In the genomic region with DNA sequence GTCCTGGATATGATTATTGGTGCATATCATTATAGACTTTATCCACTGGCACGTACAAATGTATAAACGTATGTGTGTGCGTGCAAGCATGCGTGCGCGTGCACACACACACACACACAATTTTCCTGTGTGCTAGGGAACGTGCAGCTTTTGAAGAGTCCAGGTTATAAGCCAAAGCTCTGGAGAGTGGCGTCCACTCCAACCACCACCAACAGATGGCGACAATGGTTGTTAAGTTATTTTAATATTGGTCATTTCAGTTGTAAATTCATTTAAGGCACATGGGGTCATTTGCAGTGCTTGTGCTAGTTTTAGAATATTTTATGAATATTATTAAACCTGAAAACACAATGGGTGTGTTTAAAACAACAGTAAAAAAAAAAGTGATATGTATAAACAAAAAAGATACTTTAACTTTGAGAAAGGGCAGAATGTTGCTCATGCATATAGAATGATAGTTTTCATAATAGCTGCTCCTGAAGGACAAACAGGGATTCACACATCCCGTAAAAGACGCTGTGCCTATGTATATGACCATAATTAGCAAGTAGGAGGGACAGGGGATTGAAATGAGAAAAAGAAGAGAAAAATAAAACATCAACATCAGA, we compare ENCODE assay signal across 7 cellular contexts.
DNase-seq lines count a peak whose midpoint lies in the region; ATAC-seq, FAIRE-seq and TF ChIP-seq lines count a peak whose summit lies in the region.

No MANE protein-coding gene starts in this region.

- H3K27ac ChIP-seq in SJCRH30 (no peak overlapping the region), astrocyte (ENCODE audit: low read depth, low read length) (no peak overlapping the region)

- peaks cover 98% of the 10 kb centered on the region for H3K79me2 ChIP-seq in astrocyte (ENCODE audit: insufficient read depth, low read length)

- no peak overlapping the region for H3K4me3 Mint-ChIP-seq in astrocyte (ENCODE audit: unreplicated experiment)

- H2AFZ ChIP-seq in astrocyte (ENCODE audit: low read depth, low read length): no peak overlapping the region

- no peak overlapping the region for H3K4me2 ChIP-seq in astrocyte (ENCODE audit: low read length)

- H3K27me3 ChIP-seq in SJCRH30 (no peaks in the 10 kb centered on the region), astrocyte (ENCODE audit: insufficient read depth, low read length) (no peaks in the 10 kb centered on the region)

- no peaks in the 10 kb centered on the region for H3K36me3 ChIP-seq in SJCRH30
- no peaks in the 10 kb centered on the region for H3K36me3 ChIP-seq in astrocyte (ENCODE audit: insufficient read depth, low read length)

- H4K20me1 ChIP-seq in astrocyte (ENCODE audit: insufficient read depth, low read length): peaks cover 87% of the 10 kb centered on the region

- no peaks in the 10 kb centered on the region for H3K27me3 Mint-ChIP-seq in astrocyte (ENCODE audit: low read depth, unreplicated experiment)

- H3K4me3 ChIP-seq in SJCRH30 (no peak overlapping the region), astrocyte (ENCODE audit: insufficient read depth, low read depth, low read length) (no peak overlapping the region)

- TF ChIP-seq CTCF in GM10266 (IDR thresholded peaks at IDR 0.05; ENCODE audit: control insufficient read depth, insufficient read depth, low read depth, missing control alignments): peak; percentile 68
- peak; percentile 73 for TF ChIP-seq CTCF in astrocyte (IDR thresholded peaks at IDR 0.05; ENCODE audit: insufficient read depth, low read depth, low read length)

- no peak overlapping the region for H3K9ac ChIP-seq in astrocyte (ENCODE audit: low read length)

- H3K4me1 Mint-ChIP-seq in astrocyte (ENCODE audit: low read depth, unreplicated experiment): peaks cover 76% of the 10 kb centered on the region

- DNase-seq in GM10266 (ENCODE audit: extremely low spot score): peak; percentile 26
- peak; percentile 39 to 69 for DNase-seq in SJCRH30
- DNase-seq in astrocyte (ENCODE audit: low read depth): no peak
- peak; percentile 31 for DNase-seq in iPS-NIHi7 (ENCODE audit: extremely low spot score)
- DNase-seq in stimulated activated CD4-positive, alpha-beta T cell treated with anti-CD3 and anti-CD28 coated beads, Interleukin-4, amount 100 ng/mL, for 24 hours: peak; percentile 54
- no peak for DNase-seq in DMS153 (lab: John Stamatoyannopoulos, UW)

- FAIRE-seq in astrocyte (lab: Jason Lieb, UNC): peak; percentile 63

- no peaks in the 10 kb centered on the region for H3K9me3 Mint-ChIP-seq in astrocyte (ENCODE audit: unreplicated experiment)

- ATAC-seq in HG03175 (IDR thresholded peaks at IDR 0.05; ENCODE audit: unreplicated experiment): peak; percentile 46

- H3K27ac Mint-ChIP-seq in astrocyte (ENCODE audit: unreplicated experiment): no peak overlapping the region

- H3K9me3 ChIP-seq in SJCRH30 (replicated peaks): no peaks in the 10 kb centered on the region
- H3K9me3 ChIP-seq in astrocyte (ENCODE audit: insufficient read depth, low read depth, low read length): no peaks in the 10 kb centered on the region

- peaks cover 10% of the 10 kb centered on the region for H3K36me3 Mint-ChIP-seq in astrocyte (ENCODE audit: low read depth, unreplicated experiment)

- H3K4me1 ChIP-seq in SJCRH30 (no peaks in the 10 kb centered on the region), astrocyte (ENCODE audit: insufficient read depth, low read length) (no peaks in the 10 kb centered on the region)

Comparison
In these comparisons a context has a peak if more than half of its experiments do, and no peak if none do; other contexts are left out.
1. DNase-seq: peak in GM10266 (single experiment), SJCRH30 (2 of 2), iPS-NIHi7 (single experiment) and stimulated activated CD4-positive, alpha-beta T cell treated with anti-CD3 and anti-CD28 coated beads, Interleukin-4, amount 100 ng/mL, for 24 hours (single experiment); none in astrocyte (single experiment) and DMS153 (single experiment).